ENCODE assay signal across 1 cellular context in the genomic region with DNA sequence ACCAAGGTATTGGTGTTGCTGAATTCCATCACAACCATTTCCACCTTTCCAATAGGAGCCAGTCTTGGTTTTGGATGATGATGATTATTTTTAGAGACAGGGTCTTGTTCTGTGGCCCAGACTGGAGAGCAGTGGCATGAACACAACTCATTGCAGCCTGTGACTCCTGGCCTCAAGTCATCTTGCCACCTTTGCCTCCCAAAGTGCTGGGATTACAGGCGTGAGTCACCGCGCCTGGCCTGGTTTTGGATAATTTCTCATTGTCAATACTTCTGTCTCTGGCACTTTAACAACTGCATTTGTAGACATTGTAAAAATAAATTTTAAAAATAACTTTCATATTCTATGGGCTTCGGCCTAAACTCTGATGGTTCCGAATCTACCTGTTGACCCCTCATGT.
TF ChIP-seq lines count a peak whose summit lies in the region.

No MANE protein-coding gene starts in this region.

TF ChIP-seq in SK-N-SH, 30 proteins besides CTCF, POLR2A, EP300 and RAD21 (continued from another document):
- TF ChIP-seq, protein P1, sequence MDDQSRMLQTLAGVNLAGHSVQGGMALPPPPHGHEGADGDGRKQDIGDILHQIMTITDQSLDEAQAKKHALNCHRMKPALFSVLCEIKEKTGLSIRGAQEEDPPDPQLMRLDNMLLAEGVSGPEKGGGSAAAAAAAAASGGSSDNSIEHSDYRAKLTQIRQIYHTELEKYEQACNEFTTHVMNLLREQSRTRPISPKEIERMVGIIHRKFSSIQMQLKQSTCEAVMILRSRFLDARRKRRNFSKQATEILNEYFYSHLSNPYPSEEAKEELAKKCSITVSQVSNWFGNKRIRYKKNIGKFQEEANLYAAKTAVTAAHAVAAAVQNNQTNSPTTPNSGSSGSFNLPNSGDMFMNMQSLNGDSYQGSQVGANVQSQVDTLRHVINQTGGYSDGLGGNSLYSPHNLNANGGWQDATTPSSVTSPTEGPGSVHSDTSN (IDR thresholded peaks at IDR 0.05), result 0 out of 2 replicates have a peak, but pooled peaks have one; percentile 7
- TF ChIP-seq RCOR1 (IDR thresholded peaks at IDR 0.05; ENCODE audit: low read length) (no peak), EZH2phosphoT487 (IDR thresholded peaks at IDR 0.05; ENCODE audit: borderline replicate concordance, low read depth) (no peak), FOXJ3 (CRISPR knock-in tag; IDR thresholded peaks at IDR 0.05) (no peak), RFX5 (IDR thresholded peaks at IDR 0.05; ENCODE audit: low read length) (no peak), SMC3 (IDR thresholded peaks at IDR 0.05; ENCODE audit: low read depth, low read length) (no peak)
- TF ChIP-seq, protein P2, sequence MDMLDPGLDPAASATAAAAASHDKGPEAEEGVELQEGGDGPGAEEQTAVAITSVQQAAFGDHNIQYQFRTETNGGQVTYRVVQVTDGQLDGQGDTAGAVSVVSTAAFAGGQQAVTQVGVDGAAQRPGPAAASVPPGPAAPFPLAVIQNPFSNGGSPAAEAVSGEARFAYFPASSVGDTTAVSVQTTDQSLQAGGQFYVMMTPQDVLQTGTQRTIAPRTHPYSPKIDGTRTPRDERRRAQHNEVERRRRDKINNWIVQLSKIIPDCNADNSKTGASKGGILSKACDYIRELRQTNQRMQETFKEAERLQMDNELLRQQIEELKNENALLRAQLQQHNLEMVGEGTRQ (IDR thresholded peaks at IDR 0.05; ENCODE audit: borderline replicate concordance, low read depth, low read length), result no peak
